1 cellular context compared by ENCODE assay signal in the genomic region with DNA sequence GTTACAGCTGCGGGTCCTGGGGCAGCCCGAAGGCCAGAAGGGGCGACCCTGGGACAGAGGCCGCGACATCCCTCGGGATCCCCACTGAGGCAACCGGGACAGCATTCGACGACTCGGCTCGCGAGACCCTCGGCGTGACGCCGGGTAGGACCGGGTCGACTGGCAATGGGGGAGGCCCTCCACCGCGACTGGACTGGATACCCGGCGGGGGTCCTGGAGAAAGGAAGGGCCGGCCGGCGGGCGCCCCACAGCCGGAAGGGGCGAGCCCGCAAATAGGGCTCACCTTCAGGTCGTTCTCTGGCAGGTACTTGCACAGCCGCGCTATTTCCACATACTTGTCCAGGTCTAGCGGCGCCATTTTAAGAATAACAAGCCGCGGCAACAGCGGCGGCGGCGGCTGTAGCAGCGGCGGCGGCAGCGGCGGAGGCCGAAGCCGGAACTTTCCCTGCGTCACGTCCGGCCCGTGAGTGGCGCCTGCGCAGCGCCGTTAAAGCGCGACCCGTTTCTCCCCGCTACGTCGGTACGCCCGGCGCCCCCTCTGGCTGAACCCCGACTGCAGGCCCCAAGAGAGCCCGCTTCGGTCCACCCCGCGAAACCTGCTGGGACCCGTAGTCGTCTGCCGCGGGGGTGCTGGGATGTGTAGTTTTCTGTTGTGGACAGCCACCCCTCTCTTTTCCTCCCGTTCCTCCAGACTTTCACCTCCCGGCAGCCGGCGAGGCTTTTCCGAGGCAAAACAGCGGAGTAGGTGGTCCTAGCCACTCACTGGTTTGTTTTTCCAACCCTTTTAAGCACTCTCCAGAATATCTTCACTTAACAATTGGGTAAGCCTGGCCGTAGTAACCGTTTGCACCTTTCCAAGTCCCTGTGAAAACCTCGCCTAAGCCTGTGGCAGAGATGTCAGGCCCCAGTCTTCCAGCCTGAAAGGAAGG.
TF ChIP-seq lines count a peak whose summit lies in the region.

Gene PPP6C (minus strand): TSS at position 443 of the 929 bp plus-strand sequence. CDS start 85 bp downstream, at position 358.

TF ChIP-seq in HEK293, 187 proteins besides CTCF, POLR2A, EP300 and RAD21 (continued from another document and continues in another):
- TF ChIP-seq, protein P1, sequence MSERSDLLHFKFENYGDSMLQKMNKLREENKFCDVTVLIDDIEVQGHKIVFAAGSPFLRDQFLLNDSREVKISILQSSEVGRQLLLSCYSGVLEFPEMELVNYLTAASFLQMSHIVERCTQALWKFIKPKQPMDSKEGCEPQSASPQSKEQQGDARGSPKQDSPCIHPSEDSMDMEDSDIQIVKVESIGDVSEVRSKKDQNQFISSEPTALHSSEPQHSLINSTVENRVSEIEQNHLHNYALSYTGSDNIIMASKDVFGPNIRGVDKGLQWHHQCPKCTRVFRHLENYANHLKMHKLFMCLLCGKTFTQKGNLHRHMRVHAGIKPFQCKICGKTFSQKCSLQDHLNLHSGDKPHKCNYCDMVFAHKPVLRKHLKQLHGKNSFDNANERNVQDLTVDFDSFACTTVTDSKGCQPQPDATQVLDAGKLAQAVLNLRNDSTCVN (tag by site-specific recombination; optimal IDR thresholded peaks at IDR 0.05) = peak; percentile 46
- TF ChIP-seq YY1 (tag by site-specific recombination; IDR thresholded peaks at IDR 0.05) (peak; percentile 74), ZBTB10 (tag by site-specific recombination; IDR thresholded peaks at IDR 0.05) (peak; percentile 96), HOXD13 (CRISPR knock-in tag; IDR thresholded peaks at IDR 0.05; ENCODE audit: borderline replicate concordance) (no peak; the same call in none of the 2 replicates), ZNF341 (tag by site-specific recombination; IDR thresholded peaks at IDR 0.05; ENCODE audit: low read depth) (peak; percentile 67), ZNF837 (tag by site-specific recombination; IDR thresholded peaks at IDR 0.05) (no peak), ZNF548 (tag by site-specific recombination; IDR thresholded peaks at IDR 0.05) (no peak), ZNF16 (tag by site-specific recombination; IDR thresholded peaks at IDR 0.05; ENCODE audit: low read depth) (no peak), ZFP69B (tag by site-specific recombination; IDR thresholded peaks at IDR 0.05) (0 out of 2 replicates have a peak, but pooled peaks have one; percentile 38), ZNF501 (tag by site-specific recombination; IDR thresholded peaks at IDR 0.05) (peak; percentile 44; the same call in 1 of the 2 replicates), ZNF561 (tag by site-specific recombination; IDR thresholded peaks at IDR 0.05; ENCODE audit: borderline replicate concordance) (no peak), ZNF211 (tag by site-specific recombination; IDR thresholded peaks at IDR 0.05; ENCODE audit: low read depth) (no peak), ZNF701 (tag by site-specific recombination; IDR thresholded peaks at IDR 0.05) (no peak), SCRT2 (tag by site-specific recombination; IDR thresholded peaks at IDR 0.05) (no peak), ZNF560 (tag by site-specific recombination; IDR thresholded peaks at IDR 0.05; ENCODE audit: borderline replicate concordance) (0 out of 2 replicates have a peak, but pooled peaks have one; percentile 54), ZIC2 (tag by site-specific recombination; IDR thresholded peaks at IDR 0.05) (peak; percentile 45; the same call in 1 of the 2 replicates), PRDM1 (tag by site-specific recombination; IDR thresholded peaks at IDR 0.05) (no peak), ZNF37A (tag by site-specific recombination; IDR thresholded peaks at IDR 0.05) (no peak), ZNF155 (tag by site-specific recombination; IDR thresholded peaks at IDR 0.05) (no peak), INSM2 (tag by site-specific recombination; IDR thresholded peaks at IDR 0.05) (no peak), GLI4 (tag by site-specific recombination; IDR thresholded peaks at IDR 0.05) (no peak), ZEB2 (tag by site-specific recombination; IDR thresholded peaks at IDR 0.05) (peak; percentile 74), ZNF426 (tag by site-specific recombination; IDR thresholded peaks at IDR 0.05) (no peak), ZSCAN18 (tag by site-specific recombination; IDR thresholded peaks at IDR 0.05) (no peak), ZNF768 (tag by site-specific recombination; IDR thresholded peaks at IDR 0.05) (no peak), ZNF214 (tag by site-specific recombination; IDR thresholded peaks at IDR 0.05; ENCODE audit: borderline replicate concordance) (no peak)
- TF ChIP-seq, protein P2, sequence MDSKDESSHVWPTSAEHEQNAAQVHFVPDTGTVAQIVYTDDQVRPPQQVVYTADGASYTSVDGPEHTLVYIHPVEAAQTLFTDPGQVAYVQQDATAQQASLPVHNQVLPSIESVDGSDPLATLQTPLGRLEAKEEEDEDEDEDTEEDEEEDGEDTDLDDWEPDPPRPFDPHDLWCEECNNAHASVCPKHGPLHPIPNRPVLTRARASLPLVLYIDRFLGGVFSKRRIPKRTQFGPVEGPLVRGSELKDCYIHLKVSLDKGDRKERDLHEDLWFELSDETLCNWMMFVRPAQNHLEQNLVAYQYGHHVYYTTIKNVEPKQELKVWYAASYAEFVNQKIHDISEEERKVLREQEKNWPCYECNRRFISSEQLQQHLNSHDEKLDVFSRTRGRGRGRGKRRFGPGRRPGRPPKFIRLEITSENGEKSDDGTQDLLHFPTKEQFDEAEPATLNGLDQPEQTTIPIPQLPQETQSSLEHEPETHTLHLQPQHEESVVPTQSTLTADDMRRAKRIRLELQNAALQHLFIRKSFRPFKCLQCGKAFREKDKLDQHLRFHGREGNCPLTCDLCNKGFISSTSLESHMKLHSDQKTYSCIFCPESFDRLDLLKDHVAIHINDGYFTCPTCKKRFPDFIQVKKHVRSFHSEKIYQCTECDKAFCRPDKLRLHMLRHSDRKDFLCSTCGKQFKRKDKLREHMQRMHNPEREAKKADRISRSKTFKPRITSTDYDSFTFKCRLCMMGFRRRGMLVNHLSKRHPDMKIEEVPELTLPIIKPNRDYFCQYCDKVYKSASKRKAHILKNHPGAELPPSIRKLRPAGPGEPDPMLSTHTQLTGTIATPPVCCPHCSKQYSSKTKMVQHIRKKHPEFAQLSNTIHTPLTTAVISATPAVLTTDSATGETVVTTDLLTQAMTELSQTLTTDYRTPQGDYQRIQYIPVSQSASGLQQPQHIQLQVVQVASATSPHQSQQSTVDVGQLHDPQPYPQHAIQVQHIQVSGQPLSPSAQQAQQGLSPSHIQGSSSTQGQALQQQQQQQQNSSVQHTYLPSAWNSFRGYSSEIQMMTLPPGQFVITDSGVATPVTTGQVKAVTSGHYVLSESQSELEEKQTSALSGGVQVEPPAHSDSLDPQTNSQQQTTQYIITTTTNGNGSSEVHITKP (tag by site-specific recombination; IDR thresholded peaks at IDR 0.05) = peak; percentile 89
- TF ChIP-seq, protein P3, sequence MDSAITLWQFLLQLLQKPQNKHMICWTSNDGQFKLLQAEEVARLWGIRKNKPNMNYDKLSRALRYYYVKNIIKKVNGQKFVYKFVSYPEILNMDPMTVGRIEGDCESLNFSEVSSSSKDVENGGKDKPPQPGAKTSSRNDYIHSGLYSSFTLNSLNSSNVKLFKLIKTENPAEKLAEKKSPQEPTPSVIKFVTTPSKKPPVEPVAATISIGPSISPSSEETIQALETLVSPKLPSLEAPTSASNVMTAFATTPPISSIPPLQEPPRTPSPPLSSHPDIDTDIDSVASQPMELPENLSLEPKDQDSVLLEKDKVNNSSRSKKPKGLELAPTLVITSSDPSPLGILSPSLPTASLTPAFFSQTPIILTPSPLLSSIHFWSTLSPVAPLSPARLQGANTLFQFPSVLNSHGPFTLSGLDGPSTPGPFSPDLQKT (IDR thresholded peaks at IDR 0.05; ENCODE audit: borderline replicate concordance, low read depth, low read length) = no peak
- TF ChIP-seq, protein P4, sequence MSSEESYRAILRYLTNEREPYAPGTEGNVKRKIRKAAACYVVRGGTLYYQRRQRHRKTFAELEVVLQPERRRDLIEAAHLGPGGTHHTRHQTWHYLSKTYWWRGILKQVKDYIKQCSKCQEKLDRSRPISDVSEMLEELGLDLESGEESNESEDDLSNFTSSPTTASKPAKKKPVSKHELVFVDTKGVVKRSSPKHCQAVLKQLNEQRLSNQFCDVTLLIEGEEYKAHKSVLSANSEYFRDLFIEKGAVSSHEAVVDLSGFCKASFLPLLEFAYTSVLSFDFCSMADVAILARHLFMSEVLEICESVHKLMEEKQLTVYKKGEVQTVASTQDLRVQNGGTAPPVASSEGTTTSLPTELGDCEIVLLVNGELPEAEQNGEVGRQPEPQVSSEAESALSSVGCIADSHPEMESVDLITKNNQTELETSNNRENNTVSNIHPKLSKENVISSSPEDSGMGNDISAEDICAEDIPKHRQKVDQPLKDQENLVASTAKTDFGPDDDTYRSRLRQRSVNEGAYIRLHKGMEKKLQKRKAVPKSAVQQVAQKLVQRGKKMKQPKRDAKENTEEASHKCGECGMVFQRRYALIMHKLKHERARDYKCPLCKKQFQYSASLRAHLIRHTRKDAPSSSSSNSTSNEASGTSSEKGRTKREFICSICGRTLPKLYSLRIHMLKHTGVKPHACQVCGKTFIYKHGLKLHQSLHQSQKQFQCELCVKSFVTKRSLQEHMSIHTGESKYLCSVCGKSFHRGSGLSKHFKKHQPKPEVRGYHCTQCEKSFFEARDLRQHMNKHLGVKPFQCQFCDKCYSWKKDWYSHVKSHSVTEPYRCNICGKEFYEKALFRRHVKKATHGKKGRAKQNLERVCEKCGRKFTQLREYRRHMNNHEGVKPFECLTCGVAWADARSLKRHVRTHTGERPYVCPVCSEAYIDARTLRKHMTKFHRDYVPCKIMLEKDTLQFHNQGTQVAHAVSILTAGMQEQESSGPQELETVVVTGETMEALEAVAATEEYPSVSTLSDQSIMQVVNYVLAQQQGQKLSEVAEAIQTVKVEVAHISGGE (tag by site-specific recombination; conservative IDR thresholded peaks at IDR 0.05; ENCODE audit: low read depth) = peak; percentile 87
- TF ChIP-seq, protein P5, sequence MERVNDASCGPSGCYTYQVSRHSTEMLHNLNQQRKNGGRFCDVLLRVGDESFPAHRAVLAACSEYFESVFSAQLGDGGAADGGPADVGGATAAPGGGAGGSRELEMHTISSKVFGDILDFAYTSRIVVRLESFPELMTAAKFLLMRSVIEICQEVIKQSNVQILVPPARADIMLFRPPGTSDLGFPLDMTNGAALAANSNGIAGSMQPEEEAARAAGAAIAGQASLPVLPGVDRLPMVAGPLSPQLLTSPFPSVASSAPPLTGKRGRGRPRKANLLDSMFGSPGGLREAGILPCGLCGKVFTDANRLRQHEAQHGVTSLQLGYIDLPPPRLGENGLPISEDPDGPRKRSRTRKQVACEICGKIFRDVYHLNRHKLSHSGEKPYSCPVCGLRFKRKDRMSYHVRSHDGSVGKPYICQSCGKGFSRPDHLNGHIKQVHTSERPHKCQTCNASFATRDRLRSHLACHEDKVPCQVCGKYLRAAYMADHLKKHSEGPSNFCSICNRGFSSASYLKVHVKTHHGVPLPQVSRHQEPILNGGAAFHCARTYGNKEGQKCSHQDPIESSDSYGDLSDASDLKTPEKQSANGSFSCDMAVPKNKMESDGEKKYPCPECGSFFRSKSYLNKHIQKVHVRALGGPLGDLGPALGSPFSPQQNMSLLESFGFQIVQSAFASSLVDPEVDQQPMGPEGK (tag by site-specific recombination; IDR thresholded peaks at IDR 0.05) = peak; percentile 80
- TF ChIP-seq, protein P6, sequence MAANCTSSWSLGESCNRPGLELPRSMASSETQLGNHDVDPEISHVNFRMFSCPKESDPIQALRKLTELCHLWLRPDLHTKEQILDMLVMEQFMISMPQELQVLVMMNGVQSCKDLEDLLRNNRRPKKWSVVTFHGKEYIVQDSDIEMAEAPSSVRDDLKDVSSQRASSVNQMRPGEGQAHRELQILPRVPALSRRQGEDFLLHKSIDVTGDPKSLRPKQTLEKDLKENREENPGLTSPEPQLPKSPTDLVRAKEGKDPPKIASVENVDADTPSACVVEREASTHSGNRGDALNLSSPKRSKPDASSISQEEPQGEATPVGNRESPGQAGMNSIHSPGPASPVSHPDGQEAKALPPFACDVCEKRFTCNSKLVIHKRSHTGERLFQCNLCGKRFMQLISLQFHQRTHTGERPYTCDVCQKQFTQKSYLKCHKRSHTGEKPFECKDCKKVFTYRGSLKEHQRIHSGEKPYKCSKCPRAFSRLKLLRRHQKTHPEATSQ (tag by site-specific recombination; IDR thresholded peaks at IDR 0.05) = no peak
